Comparison of ENCODE assay signal across 7 cellular contexts in genomic region chr16:29145826-29146225, GRCh38.
DNase-seq lines count a peak whose midpoint lies in the region; ATAC-seq, FAIRE-seq and TF ChIP-seq lines count a peak whose summit lies in the region.
"Not testable (repeated sequence)": the region's sequence is repeated elsewhere in the genome, so short reads cannot be mapped to it uniquely, and the experiment has no call there.

No MANE protein-coding gene starts in this region.

- H3K4me3 ChIP-seq in CD4-positive, alpha-beta memory T cell (ENCODE audit: low read length in 2 of 2); HepG2 (replicated peaks in 1 of 3; ENCODE audit: insufficient read depth in 1 of 3, low read depth in 2 of 3, low read length in 3 of 3); spleen: not testable (repeated sequence)

- not testable (repeated sequence) for H3K9ac ChIP-seq in HepG2 (ENCODE audit: insufficient read depth, low read depth, low read length)

- not testable (repeated sequence) for H4K20me1 ChIP-seq in HepG2 (ENCODE audit: insufficient read depth, low read length)

- CTCF ChIA-PET in CD4-positive, alpha-beta memory T cell (lab: Charles Lee; ENCODE audit: partially characterized antibody); activated CD4-positive, alpha-beta T cell treated with anti-CD3 and anti-CD28 coated beads for 36 hours (lab: Charles Lee); HepG2 (lab: Yijun Ruan, JAX; ENCODE audit: low intra/inter-chr PET ratio, low total read pairs): not testable (repeated sequence)

- H2AFZ ChIP-seq in HepG2 (ENCODE audit: low read length), result not testable (repeated sequence)

- H3K27ac ChIP-seq in CD4-positive, alpha-beta memory T cell (ENCODE audit: low read depth, low read length); HepG2 (ENCODE audit: extremely low read length, insufficient read depth, low read length); spleen: not testable (repeated sequence)

- not testable (repeated sequence) for TF ChIP-seq RAD21 in HepG2 (CRISPR knock-in tag; IDR thresholded peaks at IDR 0.05)

- H3K27ac Mint-ChIP-seq in CD4-positive, alpha-beta memory T cell, result peak overlapping the region; percentile 43 to 93 (median 81)
- peak overlapping the region; percentile 14 for H3K27ac Mint-ChIP-seq in activated CD4-positive, alpha-beta T cell treated with anti-CD3 and anti-CD28 coated beads for 36 hours
- H3K27ac Mint-ChIP-seq in activated naive CD4-positive, alpha-beta T cell treated with anti-CD3 and anti-CD28 coated beads, Interleukin-2, amount 50 U/mL, for 24 hours, result peak overlapping the region; percentile 10
- H3K27ac Mint-ChIP-seq in chondrocyte (ENCODE audit: unreplicated experiment), result not testable (repeated sequence)
- H3K27ac Mint-ChIP-seq in natural killer cell, result peak overlapping the region; percentile 94 to 96

- H3K4me1 ChIP-seq in CD4-positive, alpha-beta memory T cell (ENCODE audit: insufficient read depth, low read length), result peaks cover 27% of the 10 kb centered on the region
- H3K4me1 ChIP-seq in HepG2 (ENCODE audit: insufficient read depth, low read length), result peaks cover 34% of the 10 kb centered on the region
- peaks cover 3 to 22% (median 19%) of the 10 kb centered on the region in 6 donors for H3K4me1 ChIP-seq in spleen

- intact Hi-C loops in CD4-positive, alpha-beta memory T cell (cut with micrococcal nuclease); HepG2 (cut with micrococcal nuclease; ENCODE audit: unreplicated experiment); natural killer cell (cut with micrococcal nuclease); spleen (cut with DNase I; ENCODE audit: low total_unique reads): not testable (repeated sequence)
- intact Hi-C loops in activated CD4-positive, alpha-beta T cell treated with anti-CD3 and anti-CD28 coated beads for 36 hours (cut with DNase I, micrococcal nuclease), result loop anchor here in 1 of 2 experiments (5.0 kb wide), 1 partner anchor 34 kb away; no protein-coding TSS in a partner anchor

- H3K36me3 Mint-ChIP-seq in CD4-positive, alpha-beta memory T cell, result peaks cover 20% of the 10 kb centered on the region in 2 donors
- H3K36me3 Mint-ChIP-seq in activated CD4-positive, alpha-beta T cell treated with anti-CD3 and anti-CD28 coated beads for 36 hours (ENCODE audit: low read depth), result peaks cover 28% of the 10 kb centered on the region
- not testable (repeated sequence) for H3K36me3 Mint-ChIP-seq in activated naive CD4-positive, alpha-beta T cell treated with anti-CD3 and anti-CD28 coated beads, Interleukin-2, amount 50 U/mL, for 24 hours; chondrocyte (ENCODE audit: low read depth); natural killer cell

- not testable (repeated sequence) for TF ChIP-seq CTCF in chondrocyte (IDR thresholded peaks at IDR 0.05); HepG2 (CRISPR knock-in tag; IDR thresholded peaks at IDR 0.05); natural killer cell (IDR thresholded peaks at IDR 0.05); spleen (IDR thresholded peaks at IDR 0.05 in 8 of 11, conservative IDR thresholded peaks at IDR 0.05 in 3 of 11)

- POLR2A ChIA-PET in CD4-positive, alpha-beta memory T cell (lab: Charles Lee; ENCODE audit: partially characterized antibody); activated CD4-positive, alpha-beta T cell treated with anti-CD3 and anti-CD28 coated beads for 36 hours (lab: Charles Lee); HepG2 (lab: Yijun Ruan, JAX): not testable (repeated sequence)

- in situ Hi-C loops in HepG2 (cut with HindIII; ENCODE audit: extremely low pct_ligation_motif_present, low pct_unique_long_range_greater_than_20kb), result not testable (repeated sequence)

- H3K27me3 ChIP-seq in CD4-positive, alpha-beta memory T cell (ENCODE audit: insufficient read depth, low read length); HepG2 (ENCODE audit: control insufficient read depth in 1 of 2, insufficient read depth in 2 of 2, low read length in 2 of 2); spleen (replicated peaks in 1 of 7): not testable (repeated sequence)

- not testable (repeated sequence) for ATAC-seq in activated CD4-positive, alpha-beta T cell treated with anti-CD3 and anti-CD28 coated beads for 36 hours; HepG2; natural killer cell

- H3K4me3 Mint-ChIP-seq in CD4-positive, alpha-beta memory T cell; activated CD4-positive, alpha-beta T cell treated with anti-CD3 and anti-CD28 coated beads for 36 hours; activated naive CD4-positive, alpha-beta T cell treated with anti-CD3 and anti-CD28 coated beads, Interleukin-2, amount 50 U/mL, for 24 hours; chondrocyte (ENCODE audit: unreplicated experiment); natural killer cell: not testable (repeated sequence)

- TF ChIP-seq POLR2A in HepG2 (IDR thresholded peaks at IDR 0.05; ENCODE audit: insufficient read depth in 1 of 2, low read depth in 2 of 2, low read length in 2 of 2); spleen (IDR thresholded peaks at IDR 0.05): not testable (repeated sequence)

- H3K27me3 Mint-ChIP-seq in CD4-positive, alpha-beta memory T cell; activated CD4-positive, alpha-beta T cell treated with anti-CD3 and anti-CD28 coated beads for 36 hours; activated naive CD4-positive, alpha-beta T cell treated with anti-CD3 and anti-CD28 coated beads, Interleukin-2, amount 50 U/mL, for 24 hours; chondrocyte (ENCODE audit: low read depth); natural killer cell (ENCODE audit: low read depth in 2 of 2): not testable (repeated sequence)

- DNase-seq in CD4-positive, alpha-beta memory T cell; activated CD4-positive, alpha-beta T cell treated with anti-CD3 and anti-CD28 coated beads for 36 hours; HepG2 (ENCODE audit: low spot score); natural killer cell: not testable (repeated sequence)
- peak; percentile 41 for DNase-seq in chondrocyte (ENCODE audit: low spot score)
- peak; percentile 51 for DNase-seq in spleen

- not testable (repeated sequence) for H3K9me3 Mint-ChIP-seq in CD4-positive, alpha-beta memory T cell; activated CD4-positive, alpha-beta T cell treated with anti-CD3 and anti-CD28 coated beads for 36 hours (ENCODE audit: low read depth); activated naive CD4-positive, alpha-beta T cell treated with anti-CD3 and anti-CD28 coated beads, Interleukin-2, amount 50 U/mL, for 24 hours; chondrocyte (ENCODE audit: low read depth); natural killer cell

- WGBS in HepG2 (ENCODE audit: low lambda C conversion rate), result 54% methylated on average over 9 of the region's 9 CpGs
- WGBS in spleen, 5 donors, result 83 to 91% (median 88%) methylated on average over 7 to 9 of the region's 9 CpGs

- BruUV-seq in HepG2 (replicated peaks; lab: Mats Ljungman, UMichigan), result not testable (repeated sequence)

- not testable (repeated sequence) for TF ChIP-seq EP300 in HepG2 (IDR thresholded peaks at IDR 0.05; ENCODE audit: low read depth in 2 of 2, low read length in 2 of 2); HepG2 (CRISPR knock-in tag; IDR thresholded peaks at IDR 0.05; ENCODE audit: borderline replicate concordance)

- not testable (repeated sequence) for H3K9me3 ChIP-seq in CD4-positive, alpha-beta memory T cell (ENCODE audit: control insufficient read depth in 1 of 2, low read length in 2 of 2); HepG2 (ENCODE audit: low read length); spleen

- not testable (repeated sequence) for H3K4me2 ChIP-seq in HepG2 (ENCODE audit: low read depth, low read length)

- not testable (repeated sequence) for FAIRE-seq in HepG2 (lab: Jason Lieb, UNC)

- H3K4me1 Mint-ChIP-seq in CD4-positive, alpha-beta memory T cell, result peaks cover 15 to 44% (median 32%) of the 10 kb centered on the region in 4 donors
- peaks cover 33% of the 10 kb centered on the region for H3K4me1 Mint-ChIP-seq in activated CD4-positive, alpha-beta T cell treated with anti-CD3 and anti-CD28 coated beads for 36 hours
- H3K4me1 Mint-ChIP-seq in activated naive CD4-positive, alpha-beta T cell treated with anti-CD3 and anti-CD28 coated beads, Interleukin-2, amount 50 U/mL, for 24 hours, result peaks cover 36% of the 10 kb centered on the region
- H3K4me1 Mint-ChIP-seq in chondrocyte (ENCODE audit: low read depth), result not testable (repeated sequence)
- peaks cover 61 to 71% of the 10 kb centered on the region in 2 donors for H3K4me1 Mint-ChIP-seq in natural killer cell

- H3K36me3 ChIP-seq in CD4-positive, alpha-beta memory T cell (ENCODE audit: insufficient read depth, low read length); HepG2 (replicated peaks in 1 of 2; ENCODE audit: control insufficient read depth in 1 of 2, insufficient read depth in 2 of 2, low read length in 2 of 2): not testable (repeated sequence)
- peaks cover 0 to 22% (median 4%) of the 10 kb centered on the region in 6 donors for H3K36me3 ChIP-seq in spleen

- not testable (repeated sequence) for H3K79me2 ChIP-seq in HepG2 (ENCODE audit: insufficient read depth, low read length)

TF ChIP-seq in HepG2, 621 proteins besides CTCF, POLR2A, EP300 and RAD21:
- TF ChIP-seq CREB1 (IDR thresholded peaks at IDR 0.05), result peak; percentile 97
- TF ChIP-seq CREB1, ATF7 (CRISPR knock-in tag; IDR thresholded peaks at IDR 0.05): not testable (repeated sequence)
- peak; percentile 93 for TF ChIP-seq ATF7 (IDR thresholded peaks at IDR 0.05)
TF ChIP-seq in HepG2: peak in this region for 2; not testable (repeated sequence) for 619.
